9 cellular contexts compared by ENCODE assay signal in genomic region chr4:112765317-112765989, GRCh38.
DNase-seq lines count a peak whose midpoint lies in the region; ATAC-seq, FAIRE-seq and TF ChIP-seq lines count a peak whose summit lies in the region.
"Had no signal": no experiment of that assay in that cellular context is flagged by ENCODE, and none has a peak within 500 bp of the region (broad histone marks: within the 10 kb centered on the region; RNA-seq: fewer than 3 reads in every experiment).

No MANE protein-coding gene starts in this region.

- no peaks in the 10 kb centered on the region for H3K27me3 Mint-ChIP-seq in stimulated activated naive CD8-positive, alpha-beta T cell treated with anti-CD3 and anti-CD28 coated beads, Interleukin-15, amount 100 ng/mL, for 72 hours
- peaks cover 0 to 3% of the 10 kb centered on the region in 2 donors for H3K27me3 Mint-ChIP-seq in natural killer cell treated with Interleukin-12 subunit alpha and Interleukin-12 subunit beta and Interleukin-15 and Interleukin-18, amount 100 ng/mL, for 72 hours

- peak; percentile 41 for TF ChIP-seq CTCF in foreskin fibroblast (IDR thresholded peaks at IDR 0.05; ENCODE audit: low read depth, low read length)
- no peak for TF ChIP-seq CTCF in omental fat pad (IDR thresholded peaks at IDR 0.05)

- H3K36me3 ChIP-seq in SJCRH30 = no peaks in the 10 kb centered on the region

- H3K9me3 ChIP-seq in SJCRH30 (replicated peaks) = no peaks in the 10 kb centered on the region

- no peaks in the 10 kb centered on the region for H3K36me3 Mint-ChIP-seq in natural killer cell treated with Interleukin-12 subunit alpha and Interleukin-12 subunit beta and Interleukin-15 and Interleukin-18, amount 100 ng/mL, for 72 hours
- H3K36me3 Mint-ChIP-seq: immature natural killer cell had no signal

- no peaks in the 10 kb centered on the region for H3K27me3 ChIP-seq in SJCRH30

- DNase-seq in AG20443 (ENCODE audit: low spot score) (peak; percentile 27), GM18507 (ENCODE audit: extremely low spot score, insufficient read length, low read depth) (no peak), SJCRH30 (peak; percentile 31 to 77), foreskin fibroblast (peak; percentile 3 to 27), omental fat pad (ENCODE audit: low spot score) (no peak)
- DNase-seq in stimulated activated naive CD8-positive, alpha-beta T cell treated with anti-CD3 and anti-CD28 coated beads, Interleukin-15, amount 100 ng/mL, for 72 hours = peak in 1 of 2 donors; percentile 3
- no peak for DNase-seq in natural killer cell treated with Interleukin-12 subunit alpha and Interleukin-12 subunit beta and Interleukin-15 and Interleukin-18, amount 100 ng/mL, for 72 hours (ENCODE audit: low spot score)

- ATAC-seq in HG03460 (IDR thresholded peaks at IDR 0.05; ENCODE audit: unreplicated experiment) (peak; percentile 55), omental fat pad (ENCODE audit: low FRiP score) (no peak)
- peak; percentile 74 for ATAC-seq in stimulated activated naive CD8-positive, alpha-beta T cell treated with anti-CD3 and anti-CD28 coated beads, Interleukin-15, amount 100 ng/mL, for 72 hours
- no peak for ATAC-seq in natural killer cell treated with Interleukin-12 subunit alpha and Interleukin-12 subunit beta and Interleukin-15 and Interleukin-18, amount 100 ng/mL, for 72 hours

- H3K4me1 Mint-ChIP-seq in stimulated activated naive CD8-positive, alpha-beta T cell treated with anti-CD3 and anti-CD28 coated beads, Interleukin-15, amount 100 ng/mL, for 72 hours = no peaks in the 10 kb centered on the region
- no peaks in the 10 kb centered on the region for H3K4me1 Mint-ChIP-seq in natural killer cell treated with Interleukin-12 subunit alpha and Interleukin-12 subunit beta and Interleukin-15 and Interleukin-18, amount 100 ng/mL, for 72 hours (ENCODE audit: low read depth in 2 of 2)
- H3K4me1 Mint-ChIP-seq: immature natural killer cell had no signal

- H3K27ac ChIP-seq in SJCRH30 = no peak overlapping the region

- H3K27ac Mint-ChIP-seq in stimulated activated naive CD8-positive, alpha-beta T cell treated with anti-CD3 and anti-CD28 coated beads, Interleukin-15, amount 100 ng/mL, for 72 hours = peak overlapping the region; percentile 2 to 54
- H3K27ac Mint-ChIP-seq in natural killer cell treated with Interleukin-12 subunit alpha and Interleukin-12 subunit beta and Interleukin-15 and Interleukin-18, amount 100 ng/mL, for 72 hours = no peak overlapping the region
- H3K27ac Mint-ChIP-seq: immature natural killer cell had no signal

- no peaks in the 10 kb centered on the region for H3K9me3 Mint-ChIP-seq in stimulated activated naive CD8-positive, alpha-beta T cell treated with anti-CD3 and anti-CD28 coated beads, Interleukin-15, amount 100 ng/mL, for 72 hours
- no peaks in the 10 kb centered on the region for H3K9me3 Mint-ChIP-seq in natural killer cell treated with Interleukin-12 subunit alpha and Interleukin-12 subunit beta and Interleukin-15 and Interleukin-18, amount 100 ng/mL, for 72 hours
- H3K9me3 Mint-ChIP-seq: immature natural killer cell had no signal

- H3K4me3 ChIP-seq in SJCRH30 (no peak overlapping the region), foreskin fibroblast (ENCODE audit: low read depth in 1 of 2, low read length in 2 of 2) (no peak overlapping the region)

- H3K4me1 ChIP-seq in SJCRH30 = peaks cover 4% of the 10 kb centered on the region; the same call in 1 of the 2 replicates

- no peak overlapping the region for H3K4me3 Mint-ChIP-seq in stimulated activated naive CD8-positive, alpha-beta T cell treated with anti-CD3 and anti-CD28 coated beads, Interleukin-15, amount 100 ng/mL, for 72 hours
- H3K4me3 Mint-ChIP-seq in natural killer cell treated with Interleukin-12 subunit alpha and Interleukin-12 subunit beta and Interleukin-15 and Interleukin-18, amount 100 ng/mL, for 72 hours = no peak overlapping the region
- H3K4me3 Mint-ChIP-seq: immature natural killer cell had no signal

- FAIRE-seq in GM18507 (lab: Jason Lieb, UNC) = peak; percentile 67

Comparison
In these comparisons a context has a peak if more than half of its experiments do, and no peak if none do; other contexts are left out.
1. DNase-seq: peak in AG20443 (single experiment), SJCRH30 (2 of 2) and foreskin fibroblast (2 of 2); none in GM18507 (single experiment), omental fat pad (single experiment) and natural killer cell treated with Interleukin-12 subunit alpha and Interleukin-12 subunit beta and Interleukin-15 and Interleukin-18, amount 100 ng/mL, for 72 hours (single experiment).
2. ATAC-seq: peak in HG03460 (single experiment) and stimulated activated naive CD8-positive, alpha-beta T cell treated with anti-CD3 and anti-CD28 coated beads, Interleukin-15, amount 100 ng/mL, for 72 hours (single experiment); none in omental fat pad (single experiment) and natural killer cell treated with Interleukin-12 subunit alpha and Interleukin-12 subunit beta and Interleukin-15 and Interleukin-18, amount 100 ng/mL, for 72 hours (0 of 2).
3. H3K27ac Mint-ChIP-seq: peak in stimulated activated naive CD8-positive, alpha-beta T cell treated with anti-CD3 and anti-CD28 coated beads, Interleukin-15, amount 100 ng/mL, for 72 hours (2 of 2); none in natural killer cell treated with Interleukin-12 subunit alpha and Interleukin-12 subunit beta and Interleukin-15 and Interleukin-18, amount 100 ng/mL, for 72 hours (0 of 2).